In genomic region chr19:36331353-36332228, GRCh38 we compare ENCODE assay signal across 8 cellular contexts. TPM values are rescaled to one million over a fixed set of nuclear protein-coding genes. Genes with fewer than 3 reads are reported as not detected.
DNase-seq lines count a peak whose midpoint lies in the region; ATAC-seq and TF ChIP-seq lines count a peak whose summit lies in the region.

No MANE protein-coding gene starts in this region.

- no peaks in the 10 kb centered on the region for H3K27me3 Mint-ChIP-seq in activated T-cell treated with anti-CD3 and anti-CD28 coated beads, Interleukin-2, amount 50 U/mL, for 24 hours

- intact Hi-C loops in esophagus squamous epithelium (cut with DNase I), result no loop called here

- ATAC-seq in HG02870 (IDR thresholded peaks at IDR 0.05; ENCODE audit: unreplicated experiment) (peak; percentile 80), HG02623 (IDR thresholded peaks at IDR 0.05; ENCODE audit: unreplicated experiment) (no peak)

- no peak overlapping the region for H3K27ac Mint-ChIP-seq in activated T-cell treated with anti-CD3 and anti-CD28 coated beads, Interleukin-2, amount 50 U/mL, for 24 hours

- H3K9ac ChIP-seq in muscle layer of colon (ENCODE audit: low read length), result peak overlapping the region; percentile 14

- peak overlapping the region; percentile 41 to 75 (median 58) for H3K27ac ChIP-seq in esophagus squamous epithelium
- peak overlapping the region; percentile 34 for H3K27ac ChIP-seq in muscle layer of colon (ENCODE audit: low read depth, low read length)

- H3K36me3 Mint-ChIP-seq in activated T-cell treated with anti-CD3 and anti-CD28 coated beads, Interleukin-2, amount 50 U/mL, for 24 hours (ENCODE audit: low read depth), result peaks cover 79% of the 10 kb centered on the region

- H3K9me3 Mint-ChIP-seq in activated T-cell treated with anti-CD3 and anti-CD28 coated beads, Interleukin-2, amount 50 U/mL, for 24 hours, result peaks cover 67% of the 10 kb centered on the region

- no peak for TF ChIP-seq POLR2A in esophagus squamous epithelium (IDR thresholded peaks at IDR 0.05)

- peaks cover 15% of the 10 kb centered on the region for H3K4me1 Mint-ChIP-seq in activated T-cell treated with anti-CD3 and anti-CD28 coated beads, Interleukin-2, amount 50 U/mL, for 24 hours (ENCODE audit: low read depth)

- DNase-seq in EL, result peak; percentile 92
- peak; percentile 99 for DNase-seq in NCI-H82 treated with DMSO at 0.1 percent for 48 hours (lab: John Stamatoyannopoulos, UW; ENCODE audit: unreplicated experiment)
- peak; percentile 61 for DNase-seq in activated T-cell treated with anti-CD3 and anti-CD28 coated beads, Interleukin-2, amount 50 U/mL, for 24 hours
- peak; percentile 43 for DNase-seq in esophagus squamous epithelium (lab: John Stamatoyannopoulos, UW)
- DNase-seq in stimulated activated CD8-positive, alpha-beta memory T cell treated with anti-CD3 and anti-CD28 coated beads, Interleukin-4, amount 100 ng/mL, for 24 hours (ENCODE audit: low read depth), result peak; percentile 23

- H3K4me3 Mint-ChIP-seq in activated T-cell treated with anti-CD3 and anti-CD28 coated beads, Interleukin-2, amount 50 U/mL, for 24 hours, result peak overlapping the region; percentile 64

- peaks cover 0 to 80% (median 0%) of the 10 kb centered on the region in 3 donors for H3K9me3 ChIP-seq in esophagus squamous epithelium
- no peaks in the 10 kb centered on the region for H3K9me3 ChIP-seq in muscle layer of colon (ENCODE audit: low read length)

- H3K27me3 ChIP-seq in esophagus squamous epithelium, result no peaks in the 10 kb centered on the region
- H3K27me3 ChIP-seq in muscle layer of colon (ENCODE audit: control insufficient read depth in 1 of 2, insufficient read depth in 2 of 2, low read length in 2 of 2), result no peaks in the 10 kb centered on the region

- H3K36me3 ChIP-seq in esophagus squamous epithelium (peaks cover 0 to 46% (median 5%) of the 10 kb centered on the region in 3 donors), muscle layer of colon (ENCODE audit: insufficient read depth, low read length) (peaks cover 18% of the 10 kb centered on the region)

- H3K4me1 ChIP-seq in esophagus squamous epithelium (peaks cover 0 to 24% (median 14%) of the 10 kb centered on the region in 3 donors), muscle layer of colon (ENCODE audit: insufficient read depth, low read length) (no peaks in the 10 kb centered on the region)

- WGBS in esophagus squamous epithelium, 2 donors, result 1% methylated on average over 12 to 31 of the region's 43 CpGs

- H3K4me3 ChIP-seq in esophagus squamous epithelium (peak overlapping the region; percentile 61 to 85 (median 75)), muscle layer of colon (ENCODE audit: low read depth in 1 of 2, low read length in 2 of 2) (peak overlapping the region; percentile 72 to 96)

- TF ChIP-seq CTCF in esophagus squamous epithelium (IDR thresholded peaks at IDR 0.05), result peak in 3 of 6 experiments; percentile 17 to 31 (median 17)

RNA-seq across cellular contexts. Expression of gene ZFP14, which starts 47.4 kb away (rescaled TPM):
- 1 to 10 TPM in 3 of 4 donors, under 1 TPM in 1; 0.88 to 4.0 (median 2.0) TPM for total RNA-seq in esophagus squamous epithelium

Comparison
In these comparisons a context has a peak if more than half of its experiments do, and no peak if none do; other contexts are left out.
1. DNase-seq: peak in every context shown above with its lines; median percentile 99 in NCI-H82 treated with DMSO at 0.1 percent for 48 hours; 92 in EL; 61 in activated T-cell treated with anti-CD3 and anti-CD28 coated beads, Interleukin-2, amount 50 U/mL, for 24 hours; 43 in esophagus squamous epithelium; 23 in stimulated activated CD8-positive, alpha-beta memory T cell treated with anti-CD3 and anti-CD28 coated beads, Interleukin-4, amount 100 ng/mL, for 24 hours.